7 cellular contexts compared by ENCODE assay signal in genomic region chr10:3192856-3193635, GRCh38. TPM values are rescaled to one million over a fixed set of nuclear protein-coding genes. Genes with fewer than 3 reads are reported as not detected.
DNase-seq lines count a peak whose midpoint lies in the region; ATAC-seq, FAIRE-seq and TF ChIP-seq lines count a peak whose summit lies in the region.

No MANE protein-coding gene starts in this region.

- no peaks in the 10 kb centered on the region for H3K9me2 ChIP-seq in MM.1S (replicated peaks; ENCODE audit: insufficient read depth, low read length)

- H2AFZ ChIP-seq in MM.1S (ENCODE audit: low read length) = no peak overlapping the region

- no peak overlapping the region for H3K9ac ChIP-seq in MM.1S (ENCODE audit: low read length)

- no peak overlapping the region for H3K27ac ChIP-seq in MM.1S (ENCODE audit: low read length)

- no peak for TF ChIP-seq POLR2A in H54 (IDR thresholded peaks at IDR 0.05; ENCODE audit: low read depth, low read length)

- no peak overlapping the region for H3K4me2 ChIP-seq in MM.1S (ENCODE audit: low read depth, low read length)

- no peaks in the 10 kb centered on the region for H3K9me3 ChIP-seq in MM.1S (replicated peaks; ENCODE audit: insufficient read depth, low read length)

- peak; percentile 80 for ATAC-seq in left lobe of liver

- H3K36me3 ChIP-seq in GM06990 (ENCODE audit: control insufficient read depth, insufficient read depth, low read length) (no peaks in the 10 kb centered on the region), MM.1S (replicated peaks; ENCODE audit: insufficient read depth, low read length) (no peaks in the 10 kb centered on the region)

- no peak overlapping the region for H3K4me3 ChIP-seq in GM06990 (replicated peaks; ENCODE audit: low read depth, low read length)
- no peak overlapping the region for H3K4me3 ChIP-seq in MM.1S (ENCODE audit: low read length)

- 0 out of 2 replicates have a peak, but pooled peaks cover 3% of the 10 kb centered on the region for H3K4me1 ChIP-seq in MM.1S (ENCODE audit: low read length)

- no peaks in the 10 kb centered on the region for H3F3A ChIP-seq in MM.1S (ENCODE audit: insufficient read depth, low read length)

- H3K79me2 ChIP-seq in MM.1S (ENCODE audit: low read length) = no peaks in the 10 kb centered on the region

- H4K20me1 ChIP-seq in MM.1S (ENCODE audit: insufficient read depth, low read length) = no peaks in the 10 kb centered on the region

- DNase-seq in GM06990 (ENCODE audit: extremely low read depth, insufficient read length) = no peak
- DNase-seq in MM.1S = peak; percentile 55
- DNase-seq in T-helper 9 cell = peak; percentile 37
- DNase-seq in central memory CD4-positive, alpha-beta T cell = peak; percentile 19
- no peak for DNase-seq in left lobe of liver (ENCODE audit: low spot score)
- DNase-seq in stimulated activated CD4-positive, alpha-beta T cell treated with anti-CD3 and anti-CD28 coated beads, Interleukin-4, amount 100 ng/mL, for 24 hours = peak; percentile 64
- DNase-seq in H54 (ENCODE audit: insufficient read length, low spot score) = no peak

- peak; percentile 93 for TF ChIP-seq CTCF in GM06990 (IDR thresholded peaks at IDR 0.05; ENCODE audit: insufficient read depth, low read length, poor library complexity, severe bottlenecking)
- peak; percentile 74 for TF ChIP-seq CTCF in MM.1S (IDR thresholded peaks at IDR 0.05; ENCODE audit: low read length)

- H3K27me3 ChIP-seq in GM06990 (replicated peaks; ENCODE audit: control insufficient read depth, insufficient read depth, low read length) (peaks cover 1% of the 10 kb centered on the region), MM.1S (replicated peaks; ENCODE audit: insufficient read depth, low read length) (no peaks in the 10 kb centered on the region)

- FAIRE-seq in H54 (lab: Jason Lieb, UNC) = no peak

RNA-seq across cellular contexts. Expression of gene PITRM1, which starts 20.5 kb away (rescaled TPM):
- total RNA-seq in left lobe of liver = 37.9 TPM

Comparison
In these comparisons a context has a peak if more than half of its experiments do, and no peak if none do; other contexts are left out.
1. DNase-seq: peak in MM.1S (single experiment), T-helper 9 cell (single experiment), central memory CD4-positive, alpha-beta T cell (single experiment) and stimulated activated CD4-positive, alpha-beta T cell treated with anti-CD3 and anti-CD28 coated beads, Interleukin-4, amount 100 ng/mL, for 24 hours (single experiment); none in GM06990 (single experiment), left lobe of liver (single experiment) and H54 (single experiment).